ENCODE assay signal across 7 cellular contexts in genomic region chr3:141000691-141001090, GRCh38. TPM values are rescaled to one million over a fixed set of nuclear protein-coding genes. Genes with fewer than 3 reads are reported as not detected.
"Had no signal": no experiment of that assay in that cellular context is flagged by ENCODE, and none has a peak within 500 bp of the region (broad histone marks: within the 10 kb centered on the region; RNA-seq: fewer than 3 reads in every experiment).

No MANE protein-coding gene starts in this region.

- H3K27me3 ChIP-seq: ovary had no signal

- H3K9me3 ChIP-seq: ovary had no signal

- FAIRE-seq: astrocyte, colon had no signal

- DNase-seq: activated gamma-delta T cell, activated T-cell treated with anti-CD3 and anti-CD28 coated beads for 4 hours had no signal

- H3K36me3 ChIP-seq: ovary had no signal

- H3K27ac ChIP-seq: ovary had no signal

- H3K4me3 ChIP-seq: ovary had no signal

RNA-seq across cellular contexts. Expression of gene SPSB4, which starts 50.5 kb away (rescaled TPM):
- total RNA-seq: activated CD8-positive, alpha-beta memory T cell treated with anti-CD3 and anti-CD28 coated beads for 36 hours; fibroblast of lung had no signal
- polyA plus RNA-seq: fibroblast of lung had no signal
